24 cellular contexts compared by ENCODE assay signal in genomic region chr4:152293527-152293926, GRCh38.
A peak's percentile ranks its signal among the peaks of the same experiment; 100 is the strongest.
DNase-seq lines count a peak whose midpoint lies in the region; ATAC-seq, FAIRE-seq and TF ChIP-seq lines count a peak whose summit lies in the region.
"Had no signal": no experiment of that assay in that cellular context is flagged by ENCODE, and none has a peak within 500 bp of the region (broad histone marks: within the 10 kb centered on the region; RNA-seq: fewer than 3 reads in every experiment).

No MANE protein-coding gene starts in this region.

- no peak overlapping the region for H3K9ac ChIP-seq in keratinocyte (ENCODE audit: control insufficient read depth, extremely low read depth, insufficient read depth, low read length)
- H3K9ac ChIP-seq in neuronal stem cell (ENCODE audit: low read depth, low read length, poor library complexity) = no peak overlapping the region
- H3K9ac ChIP-seq: BLaER1 had no signal

- DNase-seq in epithelial cell of esophagus (ENCODE audit: low read depth) = peak; percentile 62
- no peak for DNase-seq in keratinocyte (ENCODE audit: low read depth, low spot score)
- DNase-seq in neuronal stem cell (ENCODE audit: low spot score) = no peak
- DNase-seq in suprapubic skin (ENCODE audit: low spot score in 2 of 2) = no peak
- DNase-seq in OCI-LY7 (ENCODE audit: low spot score) = no peak
- DNase-seq in CD4-positive, alpha-beta T cell = no peak
- no peak for DNase-seq in Right ventricle myocardium inferior (ENCODE audit: missing footprints)
- DNase-seq: 8988T; ACHN; BE2C; C1 segment of cervical spinal cord; Caco-2; Calu3; CD4-positive, CD25-positive, alpha-beta regulatory T cell; CD8-positive, alpha-beta T cell; DMS79 treated with DMSO at 0.1 percent for 48 hours; GF-D8 had no signal

- no peak overlapping the region for H2BK15ac ChIP-seq in neuronal stem cell (ENCODE audit: low read length)

- no peak overlapping the region for H3K23ac ChIP-seq in neuronal stem cell (ENCODE audit: low read depth, low read length, poor library complexity)

- H3K36me3 Mint-ChIP-seq in CD4-positive, alpha-beta T cell (ENCODE audit: low read depth) = no peaks in the 10 kb centered on the region
- H3K36me3 Mint-ChIP-seq: CD14-positive monocyte; CD8-positive, alpha-beta T cell had no signal

- H3K27me3 ChIP-seq in keratinocyte (ENCODE audit: control insufficient read depth, extremely low read depth, insufficient read depth, low read length) (no peaks in the 10 kb centered on the region), neuronal stem cell (ENCODE audit: control insufficient read depth in 3 of 3, insufficient read depth in 3 of 3, low read depth in 1 of 3, low read length in 3 of 3) (peaks cover 0 to 10% (median 0%) of the 10 kb centered on the region in 3 experiments), suprapubic skin (no peaks in the 10 kb centered on the region)
- H3K27me3 ChIP-seq in CD4-positive, alpha-beta T cell (ENCODE audit: control insufficient read depth, insufficient read depth, low read length) = no peaks in the 10 kb centered on the region
- H3K27me3 ChIP-seq: BE2C, BLaER1 had no signal

- no peak overlapping the region for H3K4ac ChIP-seq in neuronal stem cell (ENCODE audit: low read length)

- intact Hi-C loops in OCI-LY7 (cut with micrococcal nuclease; ENCODE audit: unreplicated experiment) (no loop called here), Right ventricle myocardium inferior (cut with DNase I) (no loop called here)
- intact Hi-C loops in CD4-positive, alpha-beta T cell (cut with DNase I, micrococcal nuclease) = no loop called here

- H3K9me3 ChIP-seq in keratinocyte (ENCODE audit: control insufficient read depth, low read depth, low read length) = no peaks in the 10 kb centered on the region
- no peaks in the 10 kb centered on the region for H3K9me3 ChIP-seq in neuronal stem cell (replicated peaks in 1 of 2; ENCODE audit: control insufficient read depth in 2 of 2, insufficient read depth in 1 of 2, low read depth in 1 of 2, low read length in 2 of 2)
- no peaks in the 10 kb centered on the region for H3K9me3 ChIP-seq in suprapubic skin
- H3K9me3 ChIP-seq in OCI-LY7 (ENCODE audit: low read length) = no peaks in the 10 kb centered on the region
- H3K9me3 ChIP-seq in CD4-positive, alpha-beta T cell (ENCODE audit: control insufficient read depth, low read length) = no peaks in the 10 kb centered on the region
- H3K9me3 ChIP-seq: BE2C, BLaER1, Caco-2 had no signal

- TF ChIP-seq POLR2A in suprapubic skin (IDR thresholded peaks at IDR 0.05) = no peak

- FAIRE-seq in keratinocyte (lab: Jason Lieb, UNC) = peak; percentile 36
- FAIRE-seq: A204.1, D721Med, G401.6, GM12891, GM19239 had no signal

- H3K36me3 ChIP-seq in keratinocyte (ENCODE audit: control insufficient read depth in 2 of 2, extremely low read depth in 1 of 2, insufficient read depth in 2 of 2, low read length in 2 of 2) = no peaks in the 10 kb centered on the region
- H3K36me3 ChIP-seq in neuronal stem cell (replicated peaks in 1 of 2; ENCODE audit: control insufficient read depth in 2 of 2, insufficient read depth in 2 of 2, low read length in 2 of 2) = no peaks in the 10 kb centered on the region
- no peaks in the 10 kb centered on the region for H3K36me3 ChIP-seq in suprapubic skin
- no peaks in the 10 kb centered on the region for H3K36me3 ChIP-seq in OCI-LY7 (ENCODE audit: insufficient read depth, low read length)
- H3K36me3 ChIP-seq: BE2C, BLaER1 had no signal

- no peak overlapping the region for H3K14ac ChIP-seq in neuronal stem cell (ENCODE audit: low read length)

- no TSS peak for BruUV-seq in OCI-LY7 (replicated peaks; lab: Mats Ljungman, UMichigan)

- ATAC-seq in CD4-positive, alpha-beta T cell (ENCODE audit: poor library complexity) = no peak
- ATAC-seq in Right ventricle myocardium inferior = no peak
- ATAC-seq: CD8-positive, alpha-beta T cell had no signal

- H3K9me3 Mint-ChIP-seq in CD4-positive, alpha-beta T cell = no peaks in the 10 kb centered on the region
- H3K9me3 Mint-ChIP-seq: CD14-positive monocyte; CD4-positive, CD25-positive, alpha-beta regulatory T cell; CD8-positive, alpha-beta T cell had no signal

- POLR2A ChIA-PET in OCI-LY7 (lab: Charles Lee) = no interaction called here
- POLR2A ChIA-PET in CD4-positive, alpha-beta T cell (lab: Charles Lee) = interaction anchor here (1.1 to 1.3 kb wide), 3 partner anchors 12 to 15 kb away, joined by 3 to 4 read pairs (median 3); no protein-coding TSS in a partner anchor

- H3K79me2 ChIP-seq in keratinocyte (ENCODE audit: control insufficient read depth, insufficient read depth, low read length) (no peaks in the 10 kb centered on the region), OCI-LY7 (ENCODE audit: insufficient read depth, low read depth, low read length) (no peaks in the 10 kb centered on the region)

- H3K4me3 ChIP-seq in epithelial cell of esophagus (ENCODE audit: low read length) (no peak overlapping the region), keratinocyte (ENCODE audit: control insufficient read depth in 2 of 3, extremely low read depth in 1 of 3, insufficient read depth in 2 of 3, low read depth in 1 of 3, low read length in 3 of 3) (no peak overlapping the region), neuronal stem cell (ENCODE audit: low read length in 2 of 2) (no peak overlapping the region), suprapubic skin (no peak overlapping the region), OCI-LY7 (ENCODE audit: low read depth, low read length, poor library complexity, severe bottlenecking) (no peak overlapping the region)
- H3K4me3 ChIP-seq: BLaER1 had no signal

- H3K18ac ChIP-seq in neuronal stem cell (ENCODE audit: low read length) = peak overlapping the region; percentile 59

- H2AK5ac ChIP-seq in neuronal stem cell (ENCODE audit: low read depth, low read length) = no peak overlapping the region

- H4K91ac ChIP-seq in neuronal stem cell (ENCODE audit: low read depth, low read length, poor library complexity) = no peak overlapping the region

- H3K4me1 ChIP-seq in keratinocyte (ENCODE audit: control insufficient read depth, extremely low read depth, insufficient read depth, low read length) (no peaks in the 10 kb centered on the region), neuronal stem cell (ENCODE audit: control insufficient read depth in 2 of 2, insufficient read depth in 1 of 2, low read depth in 1 of 2, low read length in 2 of 2) (no peaks in the 10 kb centered on the region), suprapubic skin (peaks cover 18% of the 10 kb centered on the region), OCI-LY7 (ENCODE audit: insufficient read depth, low read length, poor library complexity, severe bottlenecking) (no peaks in the 10 kb centered on the region)
- H3K4me1 ChIP-seq: BE2C, Caco-2 had no signal

- no peak overlapping the region for H2BK5ac ChIP-seq in neuronal stem cell (ENCODE audit: low read length)

- no peak overlapping the region for H4K8ac ChIP-seq in neuronal stem cell (ENCODE audit: low read depth, low read length)

- no peaks in the 10 kb centered on the region for H3K4me1 Mint-ChIP-seq in CD4-positive, alpha-beta T cell (ENCODE audit: low read depth)
- H3K4me1 Mint-ChIP-seq: CD14-positive monocyte had no signal

- no peak overlapping the region for H3K4me2 ChIP-seq in keratinocyte (ENCODE audit: control insufficient read depth, extremely low read depth, insufficient read depth, low read depth, low read length)
- no peak overlapping the region for H3K4me2 ChIP-seq in neuronal stem cell (ENCODE audit: insufficient read depth, low read length, poor library complexity, severe bottlenecking)
- H3K4me2 ChIP-seq in OCI-LY7 (ENCODE audit: low read length) = no peak overlapping the region
- H3K4me2 ChIP-seq: BLaER1 had no signal

- H3K79me1 ChIP-seq in neuronal stem cell (ENCODE audit: low read depth, low read length) = no peaks in the 10 kb centered on the region

- no peak overlapping the region for H3K4me3 Mint-ChIP-seq in CD4-positive, alpha-beta T cell
- H3K4me3 Mint-ChIP-seq: CD14-positive monocyte; CD4-positive, CD25-positive, alpha-beta regulatory T cell; CD8-positive, alpha-beta T cell had no signal

- no peak overlapping the region for H2BK120ac ChIP-seq in neuronal stem cell (ENCODE audit: low read depth, low read length)

- H3K27me3 Mint-ChIP-seq in CD4-positive, alpha-beta T cell = no peaks in the 10 kb centered on the region

- TF ChIP-seq CTCF in epithelial cell of esophagus (IDR thresholded peaks at IDR 0.05; ENCODE audit: insufficient read depth, low read depth, low read length, missing control alignments) (no peak), keratinocyte (optimal IDR thresholded peaks at IDR 0.05 in 1 of 3, IDR thresholded peaks at IDR 0.05 in 1 of 3, conservative IDR thresholded peaks at IDR 0.05 in 1 of 3; ENCODE audit: extremely low read depth in 1 of 3, insufficient read depth in 2 of 3, low read length in 3 of 3) (no peak), suprapubic skin (IDR thresholded peaks at IDR 0.05) (no peak), OCI-LY7 (conservative IDR thresholded peaks at IDR 0.05; ENCODE audit: low read length) (no peak)
- TF ChIP-seq CTCF in CD4-positive, alpha-beta T cell (IDR thresholded peaks at IDR 0.05) = no peak

- no peaks in the 10 kb centered on the region for H3K9me2 ChIP-seq in OCI-LY7 (ENCODE audit: insufficient read depth, low read length)

- TF ChIP-seq EP300 in suprapubic skin (IDR thresholded peaks at IDR 0.05) = no peak

- H3K9me1 ChIP-seq in keratinocyte (ENCODE audit: control insufficient read depth, extremely low read depth, insufficient read depth, low read length) = no peaks in the 10 kb centered on the region

- H2BK12ac ChIP-seq in neuronal stem cell (ENCODE audit: low read length) = no peak overlapping the region

- H2AFZ ChIP-seq in keratinocyte (ENCODE audit: control insufficient read depth, low read length) = no peak overlapping the region
- no peak overlapping the region for H2AFZ ChIP-seq in neuronal stem cell (ENCODE audit: low read length)
- H2AFZ ChIP-seq in OCI-LY7 (ENCODE audit: low read length) = no peak overlapping the region

- no CpG with 5 or more reads among the region's 5 CpGs for WGBS in neuronal stem cell (ENCODE audit: extremely low coverage in 2 of 2, insufficient read length in 2 of 2, insufficient replicate concordance in 1 of 2), 2 donors
- 57% methylated on average over 5 of the region's 5 CpGs for WGBS in suprapubic skin

- dilution Hi-C loops in keratinocyte (cut with MboI; ENCODE audit: extremely low pct_ligation_motif_present, low sequenced_read_pairs) = no loop called here

- no peak overlapping the region for H3K27ac Mint-ChIP-seq in CD4-positive, alpha-beta T cell
- H3K27ac Mint-ChIP-seq: CD14-positive monocyte; CD4-positive, CD25-positive, alpha-beta regulatory T cell; CD8-positive, alpha-beta T cell had no signal

- CTCF ChIA-PET in OCI-LY7 (lab: Charles Lee; ENCODE audit: unreplicated experiment) = no interaction called here
- CTCF ChIA-PET in CD4-positive, alpha-beta T cell (lab: Charles Lee) = no interaction called here

- H4K20me1 ChIP-seq in keratinocyte (ENCODE audit: control insufficient read depth, extremely low read depth, insufficient read depth, low read length) = no peaks in the 10 kb centered on the region
- H4K20me1 ChIP-seq in OCI-LY7 (ENCODE audit: insufficient read depth, low read length) = no peaks in the 10 kb centered on the region
- H4K20me1 ChIP-seq: BLaER1 had no signal

- no peak overlapping the region for H3K27ac ChIP-seq in keratinocyte (ENCODE audit: control insufficient read depth, insufficient read depth, low read length)
- H3K27ac ChIP-seq in neuronal stem cell (replicated peaks; ENCODE audit: low read length) = no peak overlapping the region
- no peak overlapping the region for H3K27ac ChIP-seq in suprapubic skin
- no peak overlapping the region for H3K27ac ChIP-seq in OCI-LY7 (ENCODE audit: low read depth, low read length, poor library complexity, severe bottlenecking)
- no peak overlapping the region for H3K27ac ChIP-seq in CD4-positive, alpha-beta T cell (ENCODE audit: low read depth, low read length)
- H3K27ac ChIP-seq: BLaER1 had no signal
